Comparison of ENCODE assay signal across 1 cellular context in genomic region chr6:27838513-27839302, GRCh38.
TF ChIP-seq lines count a peak whose summit lies in the region.
"Not testable (repeated sequence)": the region's sequence is repeated elsewhere in the genome, so short reads cannot be mapped to it uniquely, and the experiment has no call there.

No MANE protein-coding gene starts in this region.

TF ChIP-seq in HepG2, 621 proteins besides CTCF, POLR2A, EP300 and RAD21 (continued from another document and continues in another):
- TF ChIP-seq ZBTB39 (CRISPR knock-in tag; IDR thresholded peaks at IDR 0.05) = 0 out of 2 replicates have a peak, but pooled peaks have one; percentile 17
- TF ChIP-seq REXO4 (CRISPR knock-in tag; IDR thresholded peaks at IDR 0.05; ENCODE audit: borderline replicate concordance) = 0 out of 2 replicates have a peak, but pooled peaks have one; percentile 11
- peak; percentile 24; the same call in 1 of the 2 replicates for TF ChIP-seq XBP1 (CRISPR knock-in tag; IDR thresholded peaks at IDR 0.05)
- TF ChIP-seq ZNF674 (CRISPR knock-in tag; IDR thresholded peaks at IDR 0.05; ENCODE audit: low read depth) = peak; percentile 8; the same call in 1 of the 2 replicates
- peak; percentile 77 for TF ChIP-seq ZNF503 (CRISPR knock-in tag; IDR thresholded peaks at IDR 0.05)
- peak; percentile 74; the same call in 1 of the 2 replicates for TF ChIP-seq PRMT3 (CRISPR knock-in tag; IDR thresholded peaks at IDR 0.05; ENCODE audit: borderline replicate concordance, low read depth)
- TF ChIP-seq SP2 (CRISPR knock-in tag; IDR thresholded peaks at IDR 0.05) = peak; percentile 46; the same call in 1 of the 2 replicates
- 0 out of 2 replicates have a peak, but pooled peaks have one; percentile 23 for TF ChIP-seq ZSCAN22 (CRISPR knock-in tag; IDR thresholded peaks at IDR 0.05)
- peak; percentile 87 for TF ChIP-seq ZNF235 (CRISPR knock-in tag; IDR thresholded peaks at IDR 0.05; ENCODE audit: borderline replicate concordance)
- TF ChIP-seq ZNF609 (CRISPR knock-in tag; IDR thresholded peaks at IDR 0.05; ENCODE audit: borderline replicate concordance) = peak; percentile 56; the same call in 1 of the 2 replicates
- peak; percentile 60; the same call in 1 of the 2 replicates for TF ChIP-seq IKZF5 (CRISPR knock-in tag; IDR thresholded peaks at IDR 0.05)
- TF ChIP-seq ZNF710 (CRISPR knock-in tag; IDR thresholded peaks at IDR 0.05; ENCODE audit: borderline replicate concordance) = peak; percentile 81
- TF ChIP-seq KDM2A (CRISPR knock-in tag; IDR thresholded peaks at IDR 0.05; ENCODE audit: borderline replicate concordance, low read depth) = peak; percentile 73; the same call in 1 of the 2 replicates
- TF ChIP-seq MAX (IDR thresholded peaks at IDR 0.05) = peak; percentile 64
- 0 out of 2 replicates have a peak, but pooled peaks have one; percentile 53 for TF ChIP-seq CCDC6 (CRISPR knock-in tag; IDR thresholded peaks at IDR 0.05)
- 0 out of 2 replicates have a peak, but pooled peaks have one; percentile 44 for TF ChIP-seq ARID2 (CRISPR knock-in tag; IDR thresholded peaks at IDR 0.05; ENCODE audit: borderline replicate concordance)
- peak; percentile 79; the same call in 1 of the 2 replicates for TF ChIP-seq ZGPAT (CRISPR knock-in tag; IDR thresholded peaks at IDR 0.05)
- peak; percentile 50; the same call in 1 of the 2 replicates for TF ChIP-seq ZNF777 (CRISPR knock-in tag; IDR thresholded peaks at IDR 0.05)
- TF ChIP-seq ZNF737 (CRISPR knock-in tag; IDR thresholded peaks at IDR 0.05; ENCODE audit: borderline replicate concordance) = peak; percentile 81; the same call in 1 of the 2 replicates
- TF ChIP-seq ZNF878 (CRISPR knock-in tag; IDR thresholded peaks at IDR 0.05) = 0 out of 2 replicates have a peak, but pooled peaks have one; percentile 74
- TF ChIP-seq THRA (CRISPR knock-in tag; IDR thresholded peaks at IDR 0.05; ENCODE audit: borderline replicate concordance) = peak; percentile 9; the same call in 1 of the 2 replicates
- peak; percentile 97 for TF ChIP-seq NAIF1 (CRISPR knock-in tag; IDR thresholded peaks at IDR 0.05; ENCODE audit: borderline replicate concordance)
- TF ChIP-seq SOX13 (IDR thresholded peaks at IDR 0.05); CREM (CRISPR knock-in tag; IDR thresholded peaks at IDR 0.05); SP1 (IDR thresholded peaks at IDR 0.05): not testable (repeated sequence)
- TF ChIP-seq SOX13 (CRISPR knock-in tag; conservative IDR thresholded peaks at IDR 0.05 in 1 of 2, IDR thresholded peaks at IDR 0.05 in 1 of 2) = 0 out of 4 replicates have a peak, but pooled peaks of 1 of the 2 experiments have one; percentile 8
- TF ChIP-seq DNMT3B (CRISPR knock-in tag; conservative IDR thresholded peaks at IDR 0.05) = peak; percentile 56; the same call in 1 of the 2 replicates
- TF ChIP-seq ZNF790 (CRISPR knock-in tag; IDR thresholded peaks at IDR 0.05; ENCODE audit: borderline replicate concordance) = 0 out of 2 replicates have a peak, but pooled peaks have one; percentile 57
- peak; percentile 82 for TF ChIP-seq JARID2 (CRISPR knock-in tag; IDR thresholded peaks at IDR 0.05; ENCODE audit: insufficient replicate concordance)
- peak; percentile 40; the same call in 1 of the 2 replicates for TF ChIP-seq ZBTB7A (CRISPR knock-in tag; IDR thresholded peaks at IDR 0.05)
- TF ChIP-seq ZNF350 (CRISPR knock-in tag; IDR thresholded peaks at IDR 0.05; ENCODE audit: borderline replicate concordance, low read depth) = peak; percentile 84
- TF ChIP-seq RFX3 (CRISPR knock-in tag; IDR thresholded peaks at IDR 0.05) = peak; percentile 7; the same call in 1 of the 2 replicates
- TF ChIP-seq KAT8 (CRISPR knock-in tag; IDR thresholded peaks at IDR 0.05) = 0 out of 2 replicates have a peak, but pooled peaks have one; percentile 14
- TF ChIP-seq ZC3H4 (CRISPR knock-in tag; IDR thresholded peaks at IDR 0.05; ENCODE audit: borderline replicate concordance) = peak; percentile 96
- TF ChIP-seq CREM (IDR thresholded peaks at IDR 0.05) = peak; percentile 74; the same call in 1 of the 2 replicates
- peak; percentile 81; the same call in 1 of the 2 replicates for TF ChIP-seq ZNF619 (CRISPR knock-in tag; IDR thresholded peaks at IDR 0.05)
- TF ChIP-seq ZBTB3 (CRISPR knock-in tag; IDR thresholded peaks at IDR 0.05; ENCODE audit: borderline replicate concordance, low read depth) = peak; percentile 88
- peak; percentile 19 for TF ChIP-seq PHF20 (CRISPR knock-in tag; IDR thresholded peaks at IDR 0.05)
- TF ChIP-seq THAP11 (CRISPR knock-in tag; IDR thresholded peaks at IDR 0.05) = peak; percentile 57
- peak; percentile 36 for TF ChIP-seq SP1 (CRISPR knock-in tag; IDR thresholded peaks at IDR 0.05)
- TF ChIP-seq ZNF644 (CRISPR knock-in tag; IDR thresholded peaks at IDR 0.05; ENCODE audit: low read depth) = 0 out of 2 replicates have a peak, but pooled peaks have one; percentile 11
- peak; percentile 5; the same call in 1 of the 2 replicates for TF ChIP-seq ZNF20 (CRISPR knock-in tag; IDR thresholded peaks at IDR 0.05)
- TF ChIP-seq ZBTB38 (CRISPR knock-in tag; IDR thresholded peaks at IDR 0.05) = 0 out of 2 replicates have a peak, but pooled peaks have one; percentile 24
- 0 out of 2 replicates have a peak, but pooled peaks have one; percentile 8 for TF ChIP-seq GLMP (CRISPR knock-in tag; IDR thresholded peaks at IDR 0.05; ENCODE audit: borderline replicate concordance)
- 0 out of 2 replicates have a peak, but pooled peaks have one; percentile 31 for TF ChIP-seq ZNF547 (CRISPR knock-in tag; IDR thresholded peaks at IDR 0.05)
- TF ChIP-seq IRF2 (CRISPR knock-in tag; IDR thresholded peaks at IDR 0.05) = peak; percentile 28; the same call in 1 of the 2 replicates
- peak; percentile 41 for TF ChIP-seq SALL1 (CRISPR knock-in tag; IDR thresholded peaks at IDR 0.05)
